Comparison of ENCODE assay signal across 18 cellular contexts in the genomic region with DNA sequence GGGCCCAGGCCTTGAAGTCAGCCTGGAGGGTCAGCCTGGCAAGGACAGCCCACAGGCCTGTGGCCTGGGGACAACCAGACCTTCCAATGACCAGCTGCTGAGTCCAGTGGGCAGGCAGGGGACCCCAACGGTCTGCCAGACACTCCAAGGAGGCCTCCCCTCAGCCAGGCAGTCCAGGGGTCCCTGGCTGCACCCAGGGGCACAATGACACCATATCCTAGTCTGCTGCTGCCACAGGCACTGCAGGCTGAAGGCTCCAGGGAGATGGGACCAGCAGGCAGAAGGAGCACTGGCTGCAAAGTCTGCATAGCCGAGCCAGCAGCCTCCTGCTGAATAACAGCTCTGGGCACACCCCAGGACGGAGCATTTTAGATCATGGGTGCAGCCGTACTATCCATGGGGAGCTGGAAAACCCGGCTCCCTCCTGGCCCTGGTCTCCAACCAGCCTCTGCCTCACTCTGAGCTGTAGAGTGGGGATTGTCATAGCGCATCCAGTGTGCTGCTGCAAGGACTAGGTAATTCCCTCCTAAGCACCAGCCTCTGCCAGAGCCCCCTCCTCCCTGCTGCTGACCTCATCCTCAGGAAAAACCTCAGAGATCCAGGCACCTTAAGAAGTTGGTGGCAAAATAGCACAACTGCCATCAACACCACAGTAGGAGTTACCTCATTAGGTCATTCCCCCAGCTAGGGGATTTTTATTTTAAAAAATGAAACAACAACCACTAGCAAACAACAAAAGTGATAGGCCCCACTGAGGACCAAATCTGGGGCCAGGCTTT. TPM values are rescaled to one million over a fixed set of nuclear protein-coding genes. Genes with fewer than 3 reads are reported as not detected.
DNase-seq lines count a peak whose midpoint lies in the region; ATAC-seq, FAIRE-seq and TF ChIP-seq lines count a peak whose summit lies in the region.
"Had no signal": no experiment of that assay in that cellular context is flagged by ENCODE, and none has a peak within 500 bp of the region (broad histone marks: within the 10 kb centered on the region; RNA-seq: fewer than 3 reads in every experiment).

No MANE protein-coding gene starts in this region.

- H3K4me3 ChIP-seq in ascending aorta (no peak overlapping the region), neuronal stem cell (ENCODE audit: low read length in 2 of 2) (no peak overlapping the region), HepG2 (replicated peaks in 1 of 3; ENCODE audit: insufficient read depth in 1 of 3, low read depth in 2 of 3, low read length in 3 of 3) (no peak overlapping the region)

- POLR2A ChIA-PET in GM10248 (lab: Yijun Ruan, JAX) (interaction anchor here (2.1 to 7.6 kb wide), 2 partner anchors 12 to 17 kb away, joined by 9 to 71 read pairs; no protein-coding TSS in a partner anchor), HepG2 (lab: Yijun Ruan, JAX) (interaction anchor here (1.0 kb wide), 1 partner anchor 44 kb away, joined by 3 read pairs; no protein-coding TSS in a partner anchor)

- no TSS peak for BruUV-seq in HepG2 (replicated peaks; lab: Mats Ljungman, UMichigan)

- no peak overlapping the region for H3K14ac ChIP-seq in neuronal stem cell (ENCODE audit: low read length)

- no peak for TF ChIP-seq POLR2A in HepG2 (IDR thresholded peaks at IDR 0.05; ENCODE audit: insufficient read depth in 1 of 2, low read depth in 2 of 2, low read length in 2 of 2)

- no peaks in the 10 kb centered on the region for H3K79me2 ChIP-seq in HepG2 (ENCODE audit: insufficient read depth, low read length)

- H3K27ac ChIP-seq in ascending aorta (peak overlapping the region; percentile 70 to 73), neuronal stem cell (replicated peaks; ENCODE audit: low read length) (no peak overlapping the region), HepG2 (ENCODE audit: extremely low read length, insufficient read depth, low read length) (no peak overlapping the region)

- H3K9ac ChIP-seq in neuronal stem cell (ENCODE audit: low read depth, low read length, poor library complexity) (no peak overlapping the region), HepG2 (ENCODE audit: insufficient read depth, low read depth, low read length) (no peak overlapping the region)

- H3K4me2 ChIP-seq in neuronal stem cell (ENCODE audit: insufficient read depth, low read length, poor library complexity, severe bottlenecking) = no peak overlapping the region
- H3K4me2 ChIP-seq in HepG2 (ENCODE audit: low read depth, low read length) = no peak overlapping the region

- no peaks in the 10 kb centered on the region for H3K79me1 ChIP-seq in neuronal stem cell (ENCODE audit: low read depth, low read length)

- H3K36me3 ChIP-seq in ascending aorta (no peaks in the 10 kb centered on the region), neuronal stem cell (replicated peaks in 1 of 2; ENCODE audit: control insufficient read depth in 2 of 2, insufficient read depth in 2 of 2, low read length in 2 of 2) (no peaks in the 10 kb centered on the region), HepG2 (replicated peaks in 1 of 2; ENCODE audit: control insufficient read depth in 1 of 2, insufficient read depth in 2 of 2, low read length in 2 of 2) (no peaks in the 10 kb centered on the region)

- no peak for TF ChIP-seq CTCF in GM10248 (IDR thresholded peaks at IDR 0.05; ENCODE audit: control extremely low read depth, extremely low read depth, low read depth, missing control alignments)
- TF ChIP-seq CTCF in ascending aorta (IDR thresholded peaks at IDR 0.05) = no peak
- no peak for TF ChIP-seq CTCF in HepG2 (CRISPR knock-in tag; IDR thresholded peaks at IDR 0.05)

- intact Hi-C loops in ascending aorta (cut with DNase I) (no loop called here), HepG2 (cut with micrococcal nuclease; ENCODE audit: unreplicated experiment) (no loop called here)

- H3K9me3 ChIP-seq in ascending aorta (no peaks in the 10 kb centered on the region), neuronal stem cell (replicated peaks in 1 of 2; ENCODE audit: control insufficient read depth in 2 of 2, insufficient read depth in 1 of 2, low read depth in 1 of 2, low read length in 2 of 2) (peaks cover 0 to 3% of the 10 kb centered on the region in 2 donors), HepG2 (ENCODE audit: low read length) (no peaks in the 10 kb centered on the region)

- H3K18ac ChIP-seq in neuronal stem cell (ENCODE audit: low read length) = peak overlapping the region; percentile 85

- H2AFZ ChIP-seq in neuronal stem cell (ENCODE audit: low read length) (peak overlapping the region; percentile 70), HepG2 (ENCODE audit: low read length) (no peak overlapping the region)

- H3K27me3 ChIP-seq in ascending aorta = no peaks in the 10 kb centered on the region
- no peaks in the 10 kb centered on the region for H3K27me3 ChIP-seq in neuronal stem cell (ENCODE audit: control insufficient read depth in 3 of 3, insufficient read depth in 3 of 3, low read depth in 1 of 3, low read length in 3 of 3)
- peaks cover 4 to 37% of the 10 kb centered on the region in 2 experiments; a peak in 3 of 5 replicates for H3K27me3 ChIP-seq in HepG2 (ENCODE audit: control insufficient read depth in 1 of 2, insufficient read depth in 2 of 2, low read length in 2 of 2)

- peak; percentile 21 for ATAC-seq in HG02798 (IDR thresholded peaks at IDR 0.05; ENCODE audit: poor library complexity, unreplicated experiment)
- no peak; the same call in 1 of the 3 replicates for ATAC-seq in HepG2

- no peak overlapping the region for H2BK5ac ChIP-seq in neuronal stem cell (ENCODE audit: low read length)

- no peak overlapping the region for H3K4ac ChIP-seq in neuronal stem cell (ENCODE audit: low read length)

- no peak for FAIRE-seq in HepG2 (lab: Jason Lieb, UNC)

- CTCF ChIA-PET in GM10248 (lab: Yijun Ruan, JAX) (interaction anchor here (0.9 to 22.9 kb wide), 5 partner anchors 14 to 43 kb away, joined by 3 to 449 read pairs (median 34); no protein-coding TSS in a partner anchor), HepG2 (lab: Yijun Ruan, JAX; ENCODE audit: low intra/inter-chr PET ratio, low total read pairs) (no interaction called here)

- H3K23ac ChIP-seq in neuronal stem cell (ENCODE audit: low read depth, low read length, poor library complexity) = no peak overlapping the region

- no peaks in the 10 kb centered on the region for H4K20me1 ChIP-seq in HepG2 (ENCODE audit: insufficient read depth, low read length)

- TF ChIP-seq EP300 in HepG2 (IDR thresholded peaks at IDR 0.05; ENCODE audit: low read depth in 2 of 2, low read length in 2 of 2) (no peak), HepG2 (CRISPR knock-in tag; IDR thresholded peaks at IDR 0.05; ENCODE audit: borderline replicate concordance) (no peak)

- H3K4me1 ChIP-seq in ascending aorta (peaks cover 15 to 26% of the 10 kb centered on the region in 2 donors), neuronal stem cell (ENCODE audit: control insufficient read depth in 2 of 2, insufficient read depth in 1 of 2, low read depth in 1 of 2, low read length in 2 of 2) (peaks cover 14 to 18% of the 10 kb centered on the region in 2 donors), HepG2 (ENCODE audit: insufficient read depth, low read length) (peaks cover 11% of the 10 kb centered on the region; the same call in 1 of the 2 replicates)

- H2AK5ac ChIP-seq in neuronal stem cell (ENCODE audit: low read depth, low read length) = no peak overlapping the region

- no peak overlapping the region for H4K91ac ChIP-seq in neuronal stem cell (ENCODE audit: low read depth, low read length, poor library complexity)

- H2BK120ac ChIP-seq in neuronal stem cell (ENCODE audit: low read depth, low read length) = no peak overlapping the region

- TF ChIP-seq RAD21 in HepG2 (CRISPR knock-in tag; IDR thresholded peaks at IDR 0.05) = no peak

- peak overlapping the region; percentile 89 for H4K8ac ChIP-seq in neuronal stem cell (ENCODE audit: low read depth, low read length)

- in situ Hi-C loops in HepG2 (cut with HindIII; ENCODE audit: extremely low pct_ligation_motif_present, low pct_unique_long_range_greater_than_20kb) = no loop called here

- no CpG with 5 or more reads among the region's 6 CpGs for WGBS in neuronal stem cell (ENCODE audit: extremely low coverage in 2 of 2, insufficient read length in 2 of 2, insufficient replicate concordance in 1 of 2), 2 donors
- WGBS in HepG2 (ENCODE audit: low lambda C conversion rate) = 13% methylated on average over 3 of the region's 6 CpGs

- no peak overlapping the region for H2BK15ac ChIP-seq in neuronal stem cell (ENCODE audit: low read length)

- peak; percentile 65 for DNase-seq in GM10248 (ENCODE audit: extremely low spot score)
- DNase-seq in ascending aorta (ENCODE audit: low spot score in 2 of 2) = no peak
- DNase-seq in neuronal stem cell (ENCODE audit: low spot score) = no peak
- no peak for DNase-seq in HepG2 (ENCODE audit: low spot score)
- no peak for DNase-seq in stimulated activated CD4-positive, alpha-beta T cell treated with anti-CD3 and anti-CD28 coated beads, Interleukin-4, amount 100 ng/mL, for 24 hours
- no peak for DNase-seq in AG08396 (ENCODE audit: low spot score)
- DNase-seq: activated effector memory CD4-positive, alpha-beta T cell treated with Interleukin-2 at 50 U/mL for 16 hours; COR-L47; H9; mammary epithelial cell; NCI-H1436; NCI-H526 treated with DMSO at 0.1 percent for 48 hours; SHP77 treated with DMSO at 0.1 percent for 48 hours; stimulated activated CD4-positive, alpha-beta T cell treated with anti-CD3 and anti-CD28 coated beads, Interleukin-4, amount 100 ng/mL, for 1 hour had no signal

- no peak overlapping the region for H2BK12ac ChIP-seq in neuronal stem cell (ENCODE audit: low read length)

RNA-seq across cellular contexts. Expression of gene LAPTM5, which starts 4.8 kb away (rescaled TPM):
- total RNA-seq in ascending aorta (56.1 TPM), HepG2 (2016; rRNA removed; fragmentation: Illumina TruSeq; extraction: Trizol) (0.34 and 0.86 TPM in 2 replicates)
- 0.15 TPM for polyA plus RNA-seq in neuronal stem cell (2013, experiment 1 of 2)
- 0.10 TPM for polyA plus RNA-seq in neuronal stem cell (2013, experiment 2 of 2)
- total RNA-seq in HepG2 (2016; cell fraction: cytosol; rRNA removed; fragmentation: Illumina TruSeq; extraction: Trizol; ENCODE audit: low read depth) = 0.18 and 0.30 TPM in 2 replicates
- 0.18 and 0.45 TPM in 2 replicates for total RNA-seq in HepG2 (2016; cell fraction: insoluble cytoplasmic fraction; rRNA removed; fragmentation: Illumina TruSeq; extraction: Trizol)
- 0.48 and 0.56 TPM in 2 replicates for total RNA-seq in HepG2 (2016; cell fraction: membrane; rRNA removed; fragmentation: Illumina TruSeq; extraction: Trizol)
- 0.34 and 0.53 TPM in 2 replicates for total RNA-seq in HepG2 (2016; cell fraction: nucleus; rRNA removed; fragmentation: Illumina TruSeq; extraction: Trizol)
- 0.41 and 0.76 TPM in 2 replicates for polyA plus RNA-seq in HepG2 (2011; rRNA removed)
- 0.64 and 0.79 TPM in 2 replicates for polyA plus RNA-seq in HepG2 (2011; cell fraction: cytosol; rRNA removed)
- polyA plus RNA-seq in HepG2 (2011; cell fraction: nucleus; rRNA removed) = 0.59 and 0.61 TPM in 2 replicates
- 0.19 and 0.38 TPM in 2 replicates for polyA plus RNA-seq in HepG2 (2012)
- 0.33 and 0.38 TPM in 2 replicates for polyA plus RNA-seq in HepG2 (2016; cell fraction: cytosol; fragmentation: Illumina TruSeq; extraction: Trizol; ENCODE audit: low read depth)
- 0.57 and 0.76 TPM in 2 replicates for polyA plus RNA-seq in HepG2 (2016; cell fraction: insoluble cytoplasmic fraction; fragmentation: Illumina TruSeq; extraction: Trizol; ENCODE audit: low read depth)
- 0.54 and 0.79 TPM in 2 replicates for polyA plus RNA-seq in HepG2 (2016; cell fraction: membrane; fragmentation: Illumina TruSeq; extraction: Trizol; ENCODE audit: low read depth)
- 1.1 TPM in 2 replicates for polyA plus RNA-seq in HepG2 (2016; cell fraction: nucleus; fragmentation: Illumina TruSeq; extraction: Trizol; ENCODE audit: insufficient read depth, low read depth)
- 2.1 and 4.6 TPM in 2 replicates for polyA minus RNA-seq in HepG2 (2011; rRNA and poly(A)+ RNA removed; ENCODE audit: low replicate concordance)
- 0.59 TPM in 1 of 2 replicates, not detected in the other for polyA minus RNA-seq in HepG2 (2011; cell fraction: cytosol; rRNA and poly(A)+ RNA removed)
- not detected in 2 replicates for polyA minus RNA-seq in HepG2 (2011; cell fraction: nucleus; rRNA and poly(A)+ RNA removed)
- total RNA-seq: chondrocyte had no signal

RNA-seq across cellular contexts. Expression of gene MATN1, which starts 39.0 kb away (rescaled TPM):
- total RNA-seq in ascending aorta = 0.85 TPM
- polyA plus RNA-seq in neuronal stem cell (2013, experiment 1 of 2) = 0.04 TPM
- 0.01 TPM for polyA plus RNA-seq in neuronal stem cell (2013, experiment 2 of 2)
- 0.04 TPM in 1 of 2 replicates, not detected in the other for total RNA-seq in HepG2 (2016; rRNA removed; fragmentation: Illumina TruSeq; extraction: Trizol)
- total RNA-seq in HepG2 (2016; cell fraction: cytosol; rRNA removed; fragmentation: Illumina TruSeq; extraction: Trizol; ENCODE audit: low read depth) = not detected in 2 replicates
- total RNA-seq in HepG2 (2016; cell fraction: insoluble cytoplasmic fraction; rRNA removed; fragmentation: Illumina TruSeq; extraction: Trizol) = not detected in 2 replicates
- not detected in 2 replicates for total RNA-seq in HepG2 (2016; cell fraction: membrane; rRNA removed; fragmentation: Illumina TruSeq; extraction: Trizol)
- not detected in 2 replicates for total RNA-seq in HepG2 (2016; cell fraction: nucleus; rRNA removed; fragmentation: Illumina TruSeq; extraction: Trizol)
- polyA plus RNA-seq in HepG2 (2011; rRNA removed) = 0.03 and 0.05 TPM in 2 replicates
- polyA plus RNA-seq in HepG2 (2011; cell fraction: cytosol; rRNA removed) = 0.11 TPM in 1 of 2 replicates, not detected in the other
- polyA plus RNA-seq in HepG2 (2011; cell fraction: nucleus; rRNA removed) = 0.66 and 0.77 TPM in 2 replicates
- 0.05 TPM in 1 of 2 replicates, not detected in the other for polyA plus RNA-seq in HepG2 (2012)
- not detected in 2 replicates for polyA plus RNA-seq in HepG2 (2016; cell fraction: cytosol; fragmentation: Illumina TruSeq; extraction: Trizol; ENCODE audit: low read depth)
- polyA plus RNA-seq in HepG2 (2016; cell fraction: insoluble cytoplasmic fraction; fragmentation: Illumina TruSeq; extraction: Trizol; ENCODE audit: low read depth) = not detected in 2 replicates
- not detected in 2 replicates for polyA plus RNA-seq in HepG2 (2016; cell fraction: membrane; fragmentation: Illumina TruSeq; extraction: Trizol; ENCODE audit: low read depth)
- polyA plus RNA-seq in HepG2 (2016; cell fraction: nucleus; fragmentation: Illumina TruSeq; extraction: Trizol; ENCODE audit: insufficient read depth, low read depth) = 0.26 TPM in 1 of 2 replicates, not detected in the other
- 0.12 TPM in 1 of 2 replicates, not detected in the other for polyA minus RNA-seq in HepG2 (2011; rRNA and poly(A)+ RNA removed; ENCODE audit: low replicate concordance)
- polyA minus RNA-seq in HepG2 (2011; cell fraction: cytosol; rRNA and poly(A)+ RNA removed) = not detected in 2 replicates
- 0.12 and 0.26 TPM in 2 replicates for polyA minus RNA-seq in HepG2 (2011; cell fraction: nucleus; rRNA and poly(A)+ RNA removed)
- total RNA-seq: fibroblast of lung, H9, mammary epithelial cell, pulmonary artery endothelial cell had no signal
- polyA plus RNA-seq: fibroblast of lung had no signal

Comparison
In these comparisons a context has a peak if more than half of its experiments do, and no peak if none do; other contexts are left out.
1. H3K27ac ChIP-seq: peak in ascending aorta (2 of 2); none in neuronal stem cell (single experiment) and HepG2 (single experiment).
2. RNA of gene LAPTM5, which starts 4.8 kb away (total RNA-seq): 56.1 TPM in ascending aorta (single experiment); 0.18 to 0.86 TPM in HepG2; every median in the first group is over 10 times any median in the second.